Comparison of ENCODE assay signal across 10 cellular contexts in the genomic region with DNA sequence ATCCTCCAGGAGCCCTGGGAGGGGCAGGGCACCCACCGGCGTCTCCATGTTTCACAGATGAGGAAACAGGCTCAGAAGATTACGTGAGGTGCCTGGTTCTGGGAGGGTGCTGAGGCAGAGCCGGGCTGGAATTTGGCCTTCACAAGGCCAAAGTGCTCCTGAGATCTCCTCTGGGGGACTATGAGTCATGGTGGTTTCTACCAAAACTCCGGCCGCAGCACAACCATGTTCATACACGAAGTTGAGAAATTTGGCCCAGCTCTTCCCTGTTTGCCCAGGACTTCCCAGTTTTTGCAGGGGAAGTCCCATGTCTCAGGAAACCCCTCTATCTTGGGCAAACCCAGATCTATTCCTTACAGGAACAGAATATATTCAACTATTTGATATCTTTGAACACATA.
A peak's percentile ranks its signal among the peaks of the same experiment; 100 is the strongest.
DNase-seq lines count a peak whose midpoint lies in the region; ATAC-seq and TF ChIP-seq lines count a peak whose summit lies in the region.
"Had no signal": no experiment of that assay in that cellular context is flagged by ENCODE, and none has a peak within 500 bp of the region (broad histone marks: within the 10 kb centered on the region; RNA-seq: fewer than 3 reads in every experiment).

No MANE protein-coding gene starts in this region.

- no peak overlapping the region for H3K9ac ChIP-seq in PC-3 (ENCODE audit: low read length)

- BruUV-seq in Caco-2 (replicated peaks; lab: Mats Ljungman, UMichigan) (no TSS peak), PC-3 (replicated peaks; lab: Mats Ljungman, UMichigan) (no TSS peak)

- no peak overlapping the region for H2AFZ ChIP-seq in PC-3 (ENCODE audit: low read length)

- no peak for DNase-seq in Caco-2
- DNase-seq in PC-3: peak; percentile 53
- peak; percentile 75 for DNase-seq in non-pigmented ciliary epithelial cell (ENCODE audit: low read depth)
- no peak for DNase-seq in erythroblast (lab: John Stamatoyannopoulos, UW)
- no peak for DNase-seq in GM10266 (ENCODE audit: extremely low spot score)
- DNase-seq in activated T-cell treated with anti-CD3 and anti-CD28 coated beads, Interleukin-2, amount 50 U/mL, for 72 hours: no peak
- DNase-seq: activated gamma-delta T cell treated with Interleukin-2 at 50 U/mL for 16 hours, H7 had no signal

- H3K9me3 ChIP-seq in Caco-2 (no peaks in the 10 kb centered on the region), PC-3 (ENCODE audit: low read length) (no peaks in the 10 kb centered on the region), esophagus (ENCODE audit: control insufficient read depth in 2 of 2, insufficient read depth in 1 of 2, low read depth in 1 of 2, low read length in 1 of 2) (no peaks in the 10 kb centered on the region)

- H3K27me3 ChIP-seq in Caco-2 (replicated peaks; ENCODE audit: control insufficient read depth, insufficient read depth, low read length) (no peaks in the 10 kb centered on the region), PC-3 (ENCODE audit: low read length) (no peaks in the 10 kb centered on the region), esophagus (ENCODE audit: control insufficient read depth in 1 of 2, insufficient read depth in 2 of 2, low read length in 2 of 2) (no peaks in the 10 kb centered on the region)

- H3K9me2 ChIP-seq in PC-3 (replicated peaks; ENCODE audit: low read length): no peaks in the 10 kb centered on the region

- H3K27ac Mint-ChIP-seq in Caco-2 (ENCODE audit: unreplicated experiment): peak overlapping the region; percentile 26
- H3K27ac Mint-ChIP-seq in activated T-cell treated with anti-CD3 and anti-CD28 coated beads, Interleukin-2, amount 50 U/mL, for 72 hours: no peak overlapping the region

- CTCF ChIA-PET in Caco-2 (lab: Charles Lee): no interaction called here
- CTCF ChIA-PET in PC-3 (lab: Charles Lee): no interaction called here

- no peak overlapping the region for H3K27ac ChIP-seq in PC-3 (ENCODE audit: low read length)
- peak overlapping the region; percentile 10 to 74 for H3K27ac ChIP-seq in esophagus (ENCODE audit: low read depth in 2 of 2, low read length in 1 of 2)

- H3K4me3 ChIP-seq in Caco-2 (ENCODE audit: low read depth, low read length): no peak overlapping the region
- no peak overlapping the region for H3K4me3 ChIP-seq in PC-3 (ENCODE audit: low read length)
- H3K4me3 ChIP-seq in esophagus (ENCODE audit: low read depth in 1 of 2, low read length in 2 of 2): no peak overlapping the region

- intact Hi-C loops in Caco-2 (cut with micrococcal nuclease; ENCODE audit: unreplicated experiment) (no loop called here), PC-3 (cut with micrococcal nuclease) (no loop called here)

- H3K4me2 ChIP-seq in PC-3 (ENCODE audit: low read length): no peak overlapping the region

- no peaks in the 10 kb centered on the region for H3F3A ChIP-seq in PC-3 (ENCODE audit: low read length, unreplicated experiment)

- WGBS in esophagus, 2 donors: 47 to 67% methylated on average over 7 of the region's 7 CpGs

- TF ChIP-seq POLR2A in erythroblast (IDR thresholded peaks at IDR 0.05; ENCODE audit: low read length): no peak

- H3K4me1 ChIP-seq in Caco-2 (0 out of 2 replicates have a peak, but pooled peaks cover 7% of the 10 kb centered on the region), PC-3 (ENCODE audit: insufficient read depth, low read length) (peaks cover 54% of the 10 kb centered on the region), esophagus (ENCODE audit: control insufficient read depth in 2 of 2, insufficient read depth in 2 of 2, low read length in 1 of 2) (peaks cover 2 to 16% of the 10 kb centered on the region in 2 donors)

- no peak overlapping the region for H3K4me3 Mint-ChIP-seq in Caco-2 (ENCODE audit: unreplicated experiment)
- H3K4me3 Mint-ChIP-seq in activated T-cell treated with anti-CD3 and anti-CD28 coated beads, Interleukin-2, amount 50 U/mL, for 72 hours: no peak overlapping the region

- H3K4me1 Mint-ChIP-seq in Caco-2 (ENCODE audit: low read depth, unreplicated experiment): no peaks in the 10 kb centered on the region
- H3K4me1 Mint-ChIP-seq in activated T-cell treated with anti-CD3 and anti-CD28 coated beads, Interleukin-2, amount 50 U/mL, for 72 hours (ENCODE audit: low read depth): no peaks in the 10 kb centered on the region

- no peaks in the 10 kb centered on the region for H3K79me2 ChIP-seq in PC-3 (ENCODE audit: low read length)

- no peak for ATAC-seq in PC-3
- no peak for ATAC-seq in GM18873 (IDR thresholded peaks at IDR 0.05; ENCODE audit: low FRiP score, unreplicated experiment)
- no peak for ATAC-seq in activated T-cell treated with anti-CD3 and anti-CD28 coated beads, Interleukin-2, amount 50 U/mL, for 72 hours (replicated peaks in 1 of 2)

- no peaks in the 10 kb centered on the region for H3K27me3 Mint-ChIP-seq in Caco-2 (ENCODE audit: insufficient read depth, unreplicated experiment)
- peaks cover 12% of the 10 kb centered on the region for H3K27me3 Mint-ChIP-seq in activated T-cell treated with anti-CD3 and anti-CD28 coated beads, Interleukin-2, amount 50 U/mL, for 72 hours (ENCODE audit: low read depth)

- H3K36me3 ChIP-seq in Caco-2 (ENCODE audit: control insufficient read depth, insufficient read depth, low read length) (no peaks in the 10 kb centered on the region), PC-3 (ENCODE audit: low read depth, low read length) (no peaks in the 10 kb centered on the region), esophagus (ENCODE audit: control insufficient read depth in 2 of 2, insufficient read depth in 2 of 2, low read length in 1 of 2) (no peaks in the 10 kb centered on the region)

- H4K20me1 ChIP-seq in PC-3 (ENCODE audit: low read length): no peaks in the 10 kb centered on the region

- POLR2A ChIA-PET in Caco-2 (lab: Charles Lee): no interaction called here
- POLR2A ChIA-PET in PC-3 (lab: Charles Lee; ENCODE audit: unreplicated experiment): no interaction called here

- H3K9me3 Mint-ChIP-seq in Caco-2 (ENCODE audit: unreplicated experiment): peaks cover 9% of the 10 kb centered on the region
- peaks cover 0 to 2% of the 10 kb centered on the region in 2 donors for H3K9me3 Mint-ChIP-seq in activated T-cell treated with anti-CD3 and anti-CD28 coated beads, Interleukin-2, amount 50 U/mL, for 72 hours

- TF ChIP-seq CTCF in Caco-2 (IDR thresholded peaks at IDR 0.05; ENCODE audit: insufficient read depth in 1 of 2, low read depth in 1 of 2, low read length in 1 of 2, severe bottlenecking in 1 of 2, unreplicated experiment in 1 of 2): no peak
- TF ChIP-seq CTCF in PC-3 (conservative IDR thresholded peaks at IDR 0.05; ENCODE audit: low read depth, low read length): no peak
- TF ChIP-seq CTCF in GM10266 (IDR thresholded peaks at IDR 0.05; ENCODE audit: control insufficient read depth, insufficient read depth, low read depth, missing control alignments): no peak

- no peaks in the 10 kb centered on the region for H3K36me3 Mint-ChIP-seq in Caco-2 (ENCODE audit: insufficient read depth, unreplicated experiment)
- H3K36me3 Mint-ChIP-seq in activated T-cell treated with anti-CD3 and anti-CD28 coated beads, Interleukin-2, amount 50 U/mL, for 72 hours (ENCODE audit: insufficient read depth in 2 of 2): no peaks in the 10 kb centered on the region

Comparison
In these comparisons a context has a peak if more than half of its experiments do, and no peak if none do; other contexts are left out.
1. DNase-seq: peak in PC-3 (single experiment) and non-pigmented ciliary epithelial cell (single experiment); none in Caco-2 (0 of 2), erythroblast (0 of 2), GM10266 (single experiment) and activated T-cell treated with anti-CD3 and anti-CD28 coated beads, Interleukin-2, amount 50 U/mL, for 72 hours (0 of 2).